Comparison of ENCODE assay signal across 1 cellular context in genomic region chr5:14895301-14895700, GRCh38.
TF ChIP-seq lines count a peak whose summit lies in the region.

No MANE protein-coding gene starts in this region.

TF ChIP-seq in HEK293, 187 proteins besides CTCF, POLR2A, EP300 and RAD21 (continued from another document):
- TF ChIP-seq ZBTB10 (tag by site-specific recombination; IDR thresholded peaks at IDR 0.05) (no peak), ZNF791 (tag by site-specific recombination; IDR thresholded peaks at IDR 0.05) (no peak), ZNF184 (tag by site-specific recombination; IDR thresholded peaks at IDR 0.05) (peak; percentile 84; the same call in 1 of the 2 replicates), YY2 (tag by site-specific recombination; IDR thresholded peaks at IDR 0.05) (no peak), ZBTB8A (tag by site-specific recombination; IDR thresholded peaks at IDR 0.05) (no peak), ZNF704 (tag by site-specific recombination; IDR thresholded peaks at IDR 0.05) (no peak), SP7 (tag by site-specific recombination; IDR thresholded peaks at IDR 0.05) (0 out of 2 replicates have a peak, but pooled peaks have one; percentile 20), REPIN1 (tag by site-specific recombination; IDR thresholded peaks at IDR 0.05; ENCODE audit: low read depth) (no peak), ZNF658 (tag by site-specific recombination; IDR thresholded peaks at IDR 0.05) (no peak), ZNF148 (tag by site-specific recombination; IDR thresholded peaks at IDR 0.05; ENCODE audit: borderline replicate concordance) (no peak), ZNF560 (tag by site-specific recombination; IDR thresholded peaks at IDR 0.05; ENCODE audit: borderline replicate concordance) (no peak), SETDB1 (IDR thresholded peaks at IDR 0.05; ENCODE audit: insufficient read length, low read length) (no peak), ZNF621 (tag by site-specific recombination; IDR thresholded peaks at IDR 0.05) (no peak), ZNF692 (tag by site-specific recombination; IDR thresholded peaks at IDR 0.05) (peak; percentile 45; the same call in 1 of the 2 replicates), ZNF660 (tag by site-specific recombination; IDR thresholded peaks at IDR 0.05) (peak; percentile 57; the same call in 1 of the 2 replicates)
